13 cellular contexts compared by ENCODE assay signal in genomic region chr13:95260031-95260525, GRCh38. TPM values are rescaled to one million over a fixed set of nuclear protein-coding genes. Genes with fewer than 3 reads are reported as not detected.
DNase-seq lines count a peak whose midpoint lies in the region; ATAC-seq and TF ChIP-seq lines count a peak whose summit lies in the region.
"Had no signal": no experiment of that assay in that cellular context is flagged by ENCODE, and none has a peak within 500 bp of the region (broad histone marks: within the 10 kb centered on the region; RNA-seq: fewer than 3 reads in every experiment).

No MANE protein-coding gene starts in this region.

- no peaks in the 10 kb centered on the region for H4K20me1 ChIP-seq in neural progenitor cell (ENCODE audit: low read depth)

- no peak for TF ChIP-seq CTCF in neural progenitor cell (IDR thresholded peaks at IDR 0.05)
- no peak for TF ChIP-seq CTCF in sigmoid colon (IDR thresholded peaks at IDR 0.05)

- peaks cover 4 to 9% of the 10 kb centered on the region in 2 donors for H3K4me1 Mint-ChIP-seq in effector memory CD8-positive, alpha-beta T cell (ENCODE audit: low read depth in 2 of 2)
- H3K4me1 Mint-ChIP-seq in neural progenitor cell: peaks cover 4% of the 10 kb centered on the region

- H3K4me1 ChIP-seq in neural progenitor cell (no peaks in the 10 kb centered on the region), sigmoid colon (peaks cover 0 to 13% (median 10%) of the 10 kb centered on the region in 4 donors)
- H3K4me1 ChIP-seq: tibial nerve had no signal

- H3K27me3 ChIP-seq in neural progenitor cell (no peaks in the 10 kb centered on the region), sigmoid colon (no peaks in the 10 kb centered on the region)
- H3K27me3 ChIP-seq: tibial nerve had no signal

- no peak overlapping the region for H3K9ac ChIP-seq in neural progenitor cell

- H3K4me3 Mint-ChIP-seq in effector memory CD8-positive, alpha-beta T cell: no peak overlapping the region
- no peak overlapping the region for H3K4me3 Mint-ChIP-seq in neural progenitor cell

- H3K4me3 ChIP-seq in neural progenitor cell: no peak overlapping the region
- H3K4me3 ChIP-seq in sigmoid colon: no peak overlapping the region
- H3K4me3 ChIP-seq: tibial nerve had no signal

- no peaks in the 10 kb centered on the region for H3K79me2 ChIP-seq in neural progenitor cell (ENCODE audit: low read depth)

- peak; percentile 64 for ATAC-seq in GM18867 (IDR thresholded peaks at IDR 0.05; ENCODE audit: unreplicated experiment)
- ATAC-seq in GM21526 (IDR thresholded peaks at IDR 0.05; ENCODE audit: low FRiP score, unreplicated experiment): peak; percentile 35
- peak; percentile 45 for ATAC-seq in HG03066 (IDR thresholded peaks at IDR 0.05; ENCODE audit: low read depth, unreplicated experiment)
- ATAC-seq in effector memory CD8-positive, alpha-beta T cell (replicated peaks): peak; percentile 8

- H2AFZ ChIP-seq in neural progenitor cell (replicated peaks): no peak overlapping the region

- H3F3A ChIP-seq in neural progenitor cell (ENCODE audit: low read depth): no peaks in the 10 kb centered on the region

- no peaks in the 10 kb centered on the region for H3K36me3 Mint-ChIP-seq in effector memory CD8-positive, alpha-beta T cell (ENCODE audit: insufficient read depth)
- H3K36me3 Mint-ChIP-seq in neural progenitor cell: peaks cover 16% of the 10 kb centered on the region

- no peak for DNase-seq in effector memory CD8-positive, alpha-beta T cell
- DNase-seq in neural progenitor cell (ENCODE audit: low spot score): no peak
- no peak for DNase-seq in NCI-H524 (lab: John Stamatoyannopoulos, UW)
- no peak for DNase-seq in Ammon's horn (ENCODE audit: low spot score)
- DNase-seq in sigmoid colon: no peak
- DNase-seq: activated CD8-positive, alpha-beta memory T cell treated with anti-CD3 and anti-CD28 coated beads, Interleukin-2, amount 50 U/mL, for 48 hours; hippocampal formation; NCI-H1694 treated with DMSO at 0.1 percent for 48 hours; OCI-M1 had no signal

- intact Hi-C loops in sigmoid colon (cut with DNase I): no loop called here

- TF ChIP-seq POLR2A in sigmoid colon (IDR thresholded peaks at IDR 0.05): no peak

- no peaks in the 10 kb centered on the region for H3K36me3 ChIP-seq in neural progenitor cell
- H3K36me3 ChIP-seq in sigmoid colon: no peaks in the 10 kb centered on the region
- H3K36me3 ChIP-seq: tibial nerve had no signal

- no peaks in the 10 kb centered on the region for H3K27me3 Mint-ChIP-seq in effector memory CD8-positive, alpha-beta T cell
- H3K27me3 Mint-ChIP-seq in neural progenitor cell (ENCODE audit: insufficient read depth, low read depth): peaks cover 5% of the 10 kb centered on the region

- TF ChIP-seq EP300 in sigmoid colon (IDR thresholded peaks at IDR 0.05): no peak

- WGBS in sigmoid colon, 2 donors: 90% methylated on average over 7 of the region's 7 CpGs

- H3K9me3 ChIP-seq in neural progenitor cell (ENCODE audit: low read depth) (no peaks in the 10 kb centered on the region), sigmoid colon (no peaks in the 10 kb centered on the region)
- H3K9me3 ChIP-seq: tibial nerve had no signal

- no peak overlapping the region for H3K4me2 ChIP-seq in neural progenitor cell

- peak overlapping the region in 1 of 2 donors; percentile 10 for H3K27ac Mint-ChIP-seq in effector memory CD8-positive, alpha-beta T cell
- H3K27ac Mint-ChIP-seq in neural progenitor cell: no peak overlapping the region

- no peaks in the 10 kb centered on the region for H3K9me3 Mint-ChIP-seq in effector memory CD8-positive, alpha-beta T cell
- H3K9me3 Mint-ChIP-seq in neural progenitor cell: peaks cover 3% of the 10 kb centered on the region

- H3K27ac ChIP-seq in neural progenitor cell (no peak overlapping the region), sigmoid colon (no peak overlapping the region)
- H3K27ac ChIP-seq: tibial nerve had no signal

RNA-seq across cellular contexts. Expression of gene ABCC4, which starts 41.2 kb away (rescaled TPM):
- 16.6 and 23.6 TPM in 2 replicates for total RNA-seq in neural progenitor cell (ENCODE audit: low replicate concordance)
- total RNA-seq in sigmoid colon: 10 to 100 TPM; 24.3 to 56.3 (median 43.1) TPM
- polyA plus RNA-seq in sigmoid colon: 1 to 10 TPM; 1.2 to 5.7 (median 4.2) TPM

Comparison
In these comparisons a context has a peak if more than half of its experiments do, and no peak if none do; other contexts are left out.
1. ATAC-seq: peak in every context shown above with its lines; median percentile 64 in GM18867; 45 in HG03066; 35 in GM21526; 8 in effector memory CD8-positive, alpha-beta T cell.